ENCODE assay signal across 9 cellular contexts in the genomic region with DNA sequence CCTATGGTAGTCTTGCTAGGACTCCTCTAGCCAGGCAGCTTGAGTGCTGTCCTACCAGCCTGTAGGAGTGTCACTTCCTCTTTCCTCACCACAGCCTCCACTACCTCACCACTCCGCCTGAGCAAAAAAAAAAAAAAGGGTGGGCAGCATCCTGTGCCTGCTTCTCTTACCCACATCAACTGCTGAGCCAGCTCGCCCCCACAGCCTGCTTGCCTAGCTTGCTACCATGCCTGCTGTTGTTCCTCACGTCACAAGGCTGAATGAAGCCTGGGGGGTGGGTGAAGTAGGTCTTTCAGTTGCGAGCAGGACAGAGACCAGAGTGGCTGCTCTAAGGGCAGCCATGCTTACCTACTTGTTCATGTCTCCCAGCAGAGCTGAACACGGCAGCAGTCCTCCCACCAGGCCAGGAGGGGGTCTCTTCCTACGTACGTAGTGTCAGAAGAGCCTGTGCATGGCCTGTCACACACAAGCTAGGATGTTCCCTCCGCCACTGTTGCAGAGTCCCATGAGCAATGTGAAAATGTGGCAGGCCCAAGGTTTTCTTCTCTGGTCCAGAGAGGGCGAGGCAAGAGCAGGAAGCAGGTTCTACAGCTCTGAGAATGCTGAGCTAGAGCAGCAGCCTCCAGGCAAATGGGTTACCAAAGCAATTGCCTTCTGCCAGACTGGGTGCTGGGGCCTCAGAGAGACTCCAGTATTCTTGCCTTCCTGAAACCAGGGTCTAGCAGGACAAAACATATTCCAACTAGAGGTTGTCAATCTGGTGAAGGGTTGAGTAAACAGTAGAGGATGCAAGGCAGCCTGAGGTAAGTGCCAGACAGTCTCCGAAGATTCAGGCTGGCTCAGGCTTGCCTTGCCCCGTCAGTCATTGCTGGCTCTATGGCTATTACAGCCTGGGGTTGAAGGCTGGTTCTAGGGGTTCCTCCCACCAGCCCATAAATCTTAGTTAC. TPM values are rescaled to one million over a fixed set of nuclear protein-coding genes. Genes with fewer than 3 reads are reported as not detected.
DNase-seq lines count a peak whose midpoint lies in the region; ATAC-seq and TF ChIP-seq lines count a peak whose summit lies in the region.
"Had no signal": no experiment of that assay in that cellular context is flagged by ENCODE, and none has a peak within 500 bp of the region (broad histone marks: within the 10 kb centered on the region; RNA-seq: fewer than 3 reads in every experiment).

No MANE protein-coding gene starts in this region.

- H4K20me1 ChIP-seq in Karpas-422 (ENCODE audit: insufficient read depth, low read depth, low read length) = peaks cover 24% of the 10 kb centered on the region; the same call in 1 of the 2 replicates

- H3K9ac ChIP-seq in Karpas-422 (ENCODE audit: low read length) = peak overlapping the region; percentile 57

- H3K4me3 ChIP-seq in Caco-2 (ENCODE audit: low read depth, low read length) = no peak overlapping the region
- no peak overlapping the region; the same call in 1 of the 2 replicates for H3K4me3 ChIP-seq in Karpas-422 (ENCODE audit: low read length)
- peak overlapping the region in 1 of 4 donors; percentile 8 for H3K4me3 ChIP-seq in esophagus squamous epithelium
- peak overlapping the region in 2 of 8 donors; percentile 5 to 11 for H3K4me3 ChIP-seq in spleen

- H3K36me3 Mint-ChIP-seq in Caco-2 (ENCODE audit: insufficient read depth, unreplicated experiment) (peaks cover 95% of the 10 kb centered on the region), osteocyte (ENCODE audit: unreplicated experiment) (peaks cover 39% of the 10 kb centered on the region)

- no peak for TF ChIP-seq CTCF in Caco-2 (IDR thresholded peaks at IDR 0.05; ENCODE audit: insufficient read depth in 1 of 2, low read depth in 1 of 2, low read length in 1 of 2, severe bottlenecking in 1 of 2, unreplicated experiment in 1 of 2)
- TF ChIP-seq CTCF in esophagus squamous epithelium (IDR thresholded peaks at IDR 0.05) = no peak
- TF ChIP-seq CTCF in spleen (IDR thresholded peaks at IDR 0.05 in 8 of 11, conservative IDR thresholded peaks at IDR 0.05 in 3 of 11) = no peak
- TF ChIP-seq CTCF in osteocyte (IDR thresholded peaks at IDR 0.05) = no peak

- TF ChIP-seq POLR2A in esophagus squamous epithelium (IDR thresholded peaks at IDR 0.05) (peak in 1 of 4 donors; percentile 9), spleen (IDR thresholded peaks at IDR 0.05) (no peak)

- POLR2A ChIA-PET in Caco-2 (lab: Charles Lee) = interaction anchor here (0.8 kb wide), 1 partner anchor 25 kb away, joined by 3 read pairs; a partner anchor contains a TSS

- H3K4me1 Mint-ChIP-seq in Caco-2 (ENCODE audit: low read depth, unreplicated experiment) = peaks cover 11% of the 10 kb centered on the region
- no peaks in the 10 kb centered on the region for H3K4me1 Mint-ChIP-seq in osteocyte (ENCODE audit: unreplicated experiment)

- H3K27me3 ChIP-seq in Caco-2 (replicated peaks; ENCODE audit: control insufficient read depth, insufficient read depth, low read length) = no peaks in the 10 kb centered on the region
- no peaks in the 10 kb centered on the region for H3K27me3 ChIP-seq in Karpas-422 (ENCODE audit: low read length)
- no peaks in the 10 kb centered on the region for H3K27me3 ChIP-seq in esophagus squamous epithelium
- H3K27me3 ChIP-seq in spleen (replicated peaks in 1 of 7) = no peaks in the 10 kb centered on the region

- 0 out of 2 replicates have a peak, but pooled peaks cover 7% of the 10 kb centered on the region for H3K79me2 ChIP-seq in Karpas-422 (ENCODE audit: low read length)

- peaks cover 5% of the 10 kb centered on the region; the same call in 1 of the 2 replicates for H3K4me1 ChIP-seq in Caco-2
- H3K4me1 ChIP-seq in Karpas-422 (ENCODE audit: low read length) = peaks cover 36% of the 10 kb centered on the region
- peaks cover 31 to 78% (median 49%) of the 10 kb centered on the region in 3 donors for H3K4me1 ChIP-seq in esophagus squamous epithelium
- H3K4me1 ChIP-seq in spleen = peaks cover 19 to 90% (median 39%) of the 10 kb centered on the region in 6 donors

- H3K27me3 Mint-ChIP-seq in Caco-2 (ENCODE audit: insufficient read depth, unreplicated experiment) = no peaks in the 10 kb centered on the region
- H3K27me3 Mint-ChIP-seq in osteocyte (ENCODE audit: unreplicated experiment) = no peaks in the 10 kb centered on the region

- H3K9me3 Mint-ChIP-seq in Caco-2 (ENCODE audit: unreplicated experiment) = no peaks in the 10 kb centered on the region
- no peaks in the 10 kb centered on the region for H3K9me3 Mint-ChIP-seq in osteocyte (ENCODE audit: unreplicated experiment)

- peak overlapping the region; percentile 38 for H3K4me2 ChIP-seq in Karpas-422 (ENCODE audit: low read depth, low read length, poor library complexity, severe bottlenecking)

- H3K9me2 ChIP-seq in Karpas-422 (replicated peaks; ENCODE audit: insufficient read depth, low read length) = no peaks in the 10 kb centered on the region

- DNase-seq in Caco-2 (no peak), Karpas-422 (peak; percentile 94), esophagus squamous epithelium (lab: John Stamatoyannopoulos, UW) (peak; percentile 54), spleen (peak; percentile 94), NCI-H524 treated with DMSO at 0.1 percent for 48 hours (lab: John Stamatoyannopoulos, UW) (no peak), osteocyte (ENCODE audit: extremely low spot score, unreplicated experiment) (no peak)
- DNase-seq in activated CD8-positive, alpha-beta memory T cell treated with anti-CD3 and anti-CD28 coated beads for 24 hours = peak; percentile 91

- H3K36me3 ChIP-seq in Caco-2 (ENCODE audit: control insufficient read depth, insufficient read depth, low read length) (peaks cover 11% of the 10 kb centered on the region), Karpas-422 (ENCODE audit: insufficient read depth, low read length) (peaks cover 44% of the 10 kb centered on the region), esophagus squamous epithelium (peaks cover 29 to 100% (median 47%) of the 10 kb centered on the region in 3 donors), spleen (peaks cover 0 to 98% (median 71%) of the 10 kb centered on the region in 6 donors)

- ATAC-seq in GM21619 (IDR thresholded peaks at IDR 0.05; ENCODE audit: unreplicated experiment) = peak; percentile 96

- H3K9me3 ChIP-seq in Caco-2 (no peaks in the 10 kb centered on the region), Karpas-422 (ENCODE audit: low read length) (no peaks in the 10 kb centered on the region), esophagus squamous epithelium (no peaks in the 10 kb centered on the region), spleen (no peaks in the 10 kb centered on the region)

- peak overlapping the region; percentile 15 for H3K27ac Mint-ChIP-seq in Caco-2 (ENCODE audit: unreplicated experiment)
- H3K27ac Mint-ChIP-seq in osteocyte (ENCODE audit: unreplicated experiment) = no peak overlapping the region

- no peak overlapping the region for H2AFZ ChIP-seq in Karpas-422 (ENCODE audit: low read length)

- H3K4me3 Mint-ChIP-seq in Caco-2 (ENCODE audit: unreplicated experiment) = no peak overlapping the region
- no peak overlapping the region for H3K4me3 Mint-ChIP-seq in osteocyte (ENCODE audit: unreplicated experiment)

- BruUV-seq in Caco-2 (replicated peaks; lab: Mats Ljungman, UMichigan) = no TSS peak

- intact Hi-C loops in Caco-2 (cut with micrococcal nuclease; ENCODE audit: unreplicated experiment) (no loop called here), esophagus squamous epithelium (cut with DNase I) (no loop called here), spleen (cut with DNase I; ENCODE audit: low total_unique reads) (no loop called here)

- peak overlapping the region; percentile 83 for H3K27ac ChIP-seq in Karpas-422 (ENCODE audit: low read length)
- H3K27ac ChIP-seq in esophagus squamous epithelium = peak overlapping the region; percentile 58 to 88 (median 84)
- H3K27ac ChIP-seq in spleen = peak overlapping the region; percentile 76 to 92 (median 86)

- 17 to 32% methylated on average over 5 to 9 of the region's 11 CpGs for WGBS in esophagus squamous epithelium, 2 donors
- WGBS in spleen, 5 donors = 30 to 39% (median 35%) methylated on average over 5 to 11 of the region's 11 CpGs

- CTCF ChIA-PET in Caco-2 (lab: Charles Lee) = interaction anchor here (0.7 kb wide), 1 partner anchor 29 kb away, joined by 6 read pairs; no protein-coding TSS in a partner anchor

RNA-seq across cellular contexts. Expression of a gene that starts 8.0 kb away (rescaled TPM):
- total RNA-seq in Caco-2 (2022) = 6.7 and 8.3 TPM in 2 replicates
- total RNA-seq in Karpas-422 (2014; rRNA removed; shearing (Covaris generic); ENCODE audit: low replicate concordance) = 25.5 and 35.4 TPM in 2 replicates
- total RNA-seq in esophagus squamous epithelium = 10 to 100 TPM in 3 of 4 donors, 1 to 10 TPM in 1; 3.2 to 25.6 (median 12.3) TPM
- total RNA-seq in spleen = 10 to 100 TPM; 26.3 to 77.8 (median 55.8) TPM
- 10 to 100 TPM; 29.2 to 37.2 (median 33.6) TPM for polyA plus RNA-seq in spleen
- 16.4 and 16.9 TPM in 2 replicates for total RNA-seq in osteocyte

RNA-seq across cellular contexts. Expression of a gene that starts 14.6 kb away (rescaled TPM):
- total RNA-seq in Caco-2 (2022) (29.9 and 30.5 TPM in 2 replicates), esophagus squamous epithelium (10 to 100 TPM; 31.6 to 74.9 (median 55.7) TPM), spleen (100 to 1,000 TPM in 1 of 7 donors, 10 to 100 TPM in 6; 57.5 to 109 (median 68.2) TPM), osteocyte (55.8 and 58.6 TPM in 2 replicates)
- 42.0 and 76.3 TPM in 2 replicates for total RNA-seq in Karpas-422 (2014; rRNA removed; shearing (Covaris generic); ENCODE audit: low replicate concordance)
- polyA plus RNA-seq in spleen = 10 to 100 TPM; 47.3 to 71.4 (median 59.8) TPM

RNA-seq across cellular contexts. Expression of a gene that starts 24.9 kb away (rescaled TPM):
- 67.1 and 68.7 TPM in 2 replicates for total RNA-seq in Caco-2 (2022)
- 30.4 and 42.0 TPM in 2 replicates for total RNA-seq in Karpas-422 (2014; rRNA removed; shearing (Covaris generic); ENCODE audit: low replicate concordance)
- 10 to 100 TPM; 42.7 to 58.7 (median 52.9) TPM for total RNA-seq in esophagus squamous epithelium
- total RNA-seq in spleen = 10 to 100 TPM; 60.5 to 80.6 (median 72.0) TPM
- polyA plus RNA-seq in spleen = 10 to 100 TPM; 20.9 to 35.8 (median 23.6) TPM
- 76.7 and 82.1 TPM in 2 replicates for total RNA-seq in osteocyte

RNA-seq across cellular contexts. Expression of a gene that starts 28.1 kb away (rescaled TPM):
- not detected in 2 replicates for total RNA-seq in Caco-2 (2022)
- total RNA-seq in Karpas-422 (2014; rRNA removed; shearing (Covaris generic); ENCODE audit: low replicate concordance) = 7.4 and 26.5 TPM in 2 replicates
- total RNA-seq in esophagus squamous epithelium = not detected
- total RNA-seq in spleen = 1 to 10 TPM; 2.3 to 7.7 (median 4.2) TPM
- 1 to 10 TPM in 1 of 3 donors, under 1 TPM in 1, not detected in 1; 0.55 to 3.8 TPM for polyA plus RNA-seq in spleen
- total RNA-seq in osteocyte = not detected in 2 replicates
- total RNA-seq: glomerular endothelial cell had no signal

RNA-seq across cellular contexts. Expression of a gene that starts 34.0 kb away (rescaled TPM):
- total RNA-seq in Caco-2 (2022) (128 and 146 TPM in 2 replicates), esophagus squamous epithelium (1 to 10 TPM; 4.5 to 8.0 (median 7.5) TPM), spleen (10 to 100 TPM; 13.4 to 31.9 (median 26.8) TPM), osteocyte (11.0 and 11.9 TPM in 2 replicates)
- total RNA-seq in Karpas-422 (2014; rRNA removed; shearing (Covaris generic); ENCODE audit: low replicate concordance) = 1.6 and 8.3 TPM in 2 replicates
- 10 to 100 TPM; 14.9 to 22.5 (median 22.2) TPM for polyA plus RNA-seq in spleen

Comparison
In these comparisons a context has a peak if more than half of its experiments do, and no peak if none do; other contexts are left out.
1. DNase-seq: peak in Karpas-422 (single experiment), activated CD8-positive, alpha-beta memory T cell treated with anti-CD3 and anti-CD28 coated beads for 24 hours (single experiment), esophagus squamous epithelium (single experiment) and spleen (single experiment); none in Caco-2 (0 of 2), NCI-H524 treated with DMSO at 0.1 percent for 48 hours (single experiment) and osteocyte (single experiment).
2. Peak in every context shown above with its lines, with median percentiles within 50 percentile points of each other: H3K27ac ChIP-seq.